In the genomic region with DNA sequence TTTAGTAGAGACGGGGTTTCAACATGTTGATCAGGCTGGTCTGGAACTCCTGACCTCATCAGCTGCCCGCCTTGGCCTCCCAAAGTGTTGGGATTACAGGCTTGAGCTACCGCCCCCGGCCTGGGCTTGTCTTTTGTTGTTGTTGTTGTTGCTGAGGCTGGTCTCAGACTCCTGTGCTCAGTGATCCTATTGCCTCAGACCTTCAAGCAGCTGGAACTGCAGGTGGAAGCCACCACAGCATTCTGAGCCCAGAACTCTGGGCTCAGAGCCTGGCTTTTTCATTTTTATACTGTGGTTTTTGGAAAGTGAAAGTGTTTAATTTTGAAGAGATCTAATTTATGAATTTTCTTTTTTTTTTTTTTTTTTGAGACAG, we compare ENCODE assay signal across 19 cellular contexts. TPM values are rescaled to one million over a fixed set of nuclear protein-coding genes. Genes with fewer than 3 reads are reported as not detected.
DNase-seq lines count a peak whose midpoint lies in the region; ATAC-seq, FAIRE-seq and TF ChIP-seq lines count a peak whose summit lies in the region.
"Had no signal": no experiment of that assay in that cellular context is flagged by ENCODE, and none has a peak within 500 bp of the region (broad histone marks: within the 10 kb centered on the region; RNA-seq: fewer than 3 reads in every experiment).

No MANE protein-coding gene starts in this region.

- H3K9ac ChIP-seq in astrocyte (ENCODE audit: low read length) = no peak overlapping the region

- DNase-seq in AG20443 (ENCODE audit: low spot score) (peak; percentile 40), H7 (no peak), astrocyte (ENCODE audit: low read depth) (peak; percentile 43), left ventricle myocardium inferior (no peak), medulla oblongata (ENCODE audit: extremely low spot score) (no peak), SHP77 treated with DMSO at 0.1 percent for 48 hours (lab: John Stamatoyannopoulos, UW) (no peak)
- DNase-seq: activated B cell treated with CpG ODN at 0.5 μM for 24 hours; activated effector memory CD4-positive, alpha-beta T cell treated with anti-CD3 and anti-CD28 coated beads, Interleukin-2, amount 50 U/mL, for 16 hours; effector CD8-positive, alpha-beta T cell; NCI-H187 treated with DMSO at 0.1 percent for 48 hours; NCI-H526 treated with DMSO at 0.1 percent for 48 hours; Peyer's patch; stimulated activated CD4-positive, alpha-beta T cell treated with anti-CD3 and anti-CD28 coated beads, Interleukin-2, amount 100 ng/mL, for 24 hours had no signal

- H3K9me3 Mint-ChIP-seq in astrocyte (ENCODE audit: unreplicated experiment) = peaks cover 2% of the 10 kb centered on the region
- H3K9me3 Mint-ChIP-seq: activated B cell treated with CpG ODN at 0.5 μM for 24 hours, memory B cell had no signal

- no peak for FAIRE-seq in astrocyte (lab: Jason Lieb, UNC)

- no peak overlapping the region for H3K27ac ChIP-seq in astrocyte (ENCODE audit: low read depth, low read length)
- H3K27ac ChIP-seq in left ventricle myocardium inferior (replicated peaks) = peak overlapping the region; percentile 8
- H3K27ac ChIP-seq: Peyer's patch, suprapubic skin had no signal

- no peak for ATAC-seq in HG03521 (IDR thresholded peaks at IDR 0.05; ENCODE audit: unreplicated experiment)
- no peak for ATAC-seq in GM18517 (IDR thresholded peaks at IDR 0.05; ENCODE audit: unreplicated experiment)

- peaks cover 8% of the 10 kb centered on the region for H3K4me1 Mint-ChIP-seq in astrocyte (ENCODE audit: low read depth, unreplicated experiment)
- H3K4me1 Mint-ChIP-seq: B cell, brain, memory B cell had no signal

- H2AFZ ChIP-seq in astrocyte (ENCODE audit: low read depth, low read length) = no peak overlapping the region

- H3K27me3 Mint-ChIP-seq in astrocyte (ENCODE audit: low read depth, unreplicated experiment) = no peaks in the 10 kb centered on the region
- H3K27me3 Mint-ChIP-seq: activated B cell treated with CpG ODN at 0.5 μM for 24 hours had no signal

- no peaks in the 10 kb centered on the region for H3K27me3 ChIP-seq in H7 (ENCODE audit: control insufficient read depth, insufficient read depth, low read length)
- no peaks in the 10 kb centered on the region for H3K27me3 ChIP-seq in astrocyte (ENCODE audit: insufficient read depth, low read length)
- no peaks in the 10 kb centered on the region for H3K27me3 ChIP-seq in left ventricle myocardium inferior (ENCODE audit: low read depth)
- H3K27me3 ChIP-seq: Peyer's patch, suprapubic skin had no signal

- H3K4me1 ChIP-seq in astrocyte (ENCODE audit: insufficient read depth, low read length) = peaks cover 7% of the 10 kb centered on the region
- H3K4me1 ChIP-seq in left ventricle myocardium inferior = peaks cover 9% of the 10 kb centered on the region
- H3K4me1 ChIP-seq: Peyer's patch had no signal

- H3K36me3 ChIP-seq in H7 (replicated peaks; ENCODE audit: control insufficient read depth, insufficient read depth, low read length) (no peaks in the 10 kb centered on the region), astrocyte (ENCODE audit: insufficient read depth, low read length) (no peaks in the 10 kb centered on the region), left ventricle myocardium inferior (no peaks in the 10 kb centered on the region)
- H3K36me3 ChIP-seq: Peyer's patch, suprapubic skin had no signal

- H4K20me1 ChIP-seq in astrocyte (ENCODE audit: insufficient read depth, low read length) = no peaks in the 10 kb centered on the region

- H3K27ac Mint-ChIP-seq in astrocyte (ENCODE audit: unreplicated experiment) = no peak overlapping the region
- H3K27ac Mint-ChIP-seq: activated B cell treated with CpG ODN at 0.5 μM for 24 hours, B cell, brain, memory B cell had no signal

- no peaks in the 10 kb centered on the region for H3K36me3 Mint-ChIP-seq in astrocyte (ENCODE audit: low read depth, unreplicated experiment)
- H3K36me3 Mint-ChIP-seq: brain, memory B cell had no signal

- no peaks in the 10 kb centered on the region for H3K79me2 ChIP-seq in astrocyte (ENCODE audit: insufficient read depth, low read length)

- no peak overlapping the region for H3K4me3 Mint-ChIP-seq in astrocyte (ENCODE audit: unreplicated experiment)
- H3K4me3 Mint-ChIP-seq: activated B cell treated with CpG ODN at 0.5 μM for 24 hours, B cell, brain, memory B cell had no signal

- H3K4me3 ChIP-seq in H7 (ENCODE audit: insufficient read depth, low read depth, low read length) (peak overlapping the region; percentile 37; the same call in 1 of the 2 replicates), astrocyte (ENCODE audit: insufficient read depth, low read depth, low read length) (no peak overlapping the region), left ventricle myocardium inferior (no peak overlapping the region)
- H3K4me3 ChIP-seq: Peyer's patch, suprapubic skin had no signal

- H3K9me3 ChIP-seq in astrocyte (ENCODE audit: insufficient read depth, low read depth, low read length) (no peaks in the 10 kb centered on the region), left ventricle myocardium inferior (replicated peaks) (no peaks in the 10 kb centered on the region)
- H3K9me3 ChIP-seq: Peyer's patch, suprapubic skin had no signal

- TF ChIP-seq CTCF in astrocyte (IDR thresholded peaks at IDR 0.05; ENCODE audit: insufficient read depth, low read depth, low read length) (no peak), left ventricle myocardium inferior (IDR thresholded peaks at IDR 0.05; ENCODE audit: borderline replicate concordance) (no peak)

- intact Hi-C loops in left ventricle myocardium inferior (cut with micrococcal nuclease) = no loop called here

- H3K4me2 ChIP-seq in astrocyte (ENCODE audit: low read length) = no peak overlapping the region

RNA-seq across cellular contexts. Expression of a gene that starts 16.2 kb away (rescaled TPM):
- 206 and 230 TPM in 2 replicates for total RNA-seq in H7 (2014; rRNA removed; shearing (Covaris generic))
- 158 and 179 TPM in 2 replicates for total RNA-seq in astrocyte
- 211 TPM for total RNA-seq in left ventricle myocardium inferior

Comparison
In these comparisons a context has a peak if more than half of its experiments do, and no peak if none do; other contexts are left out.
1. DNase-seq: peak in AG20443 (single experiment) and astrocyte (single experiment); none in H7 (single experiment), left ventricle myocardium inferior (single experiment), medulla oblongata (single experiment) and SHP77 treated with DMSO at 0.1 percent for 48 hours (single experiment).